6 cellular contexts compared by ENCODE assay signal in the genomic region with DNA sequence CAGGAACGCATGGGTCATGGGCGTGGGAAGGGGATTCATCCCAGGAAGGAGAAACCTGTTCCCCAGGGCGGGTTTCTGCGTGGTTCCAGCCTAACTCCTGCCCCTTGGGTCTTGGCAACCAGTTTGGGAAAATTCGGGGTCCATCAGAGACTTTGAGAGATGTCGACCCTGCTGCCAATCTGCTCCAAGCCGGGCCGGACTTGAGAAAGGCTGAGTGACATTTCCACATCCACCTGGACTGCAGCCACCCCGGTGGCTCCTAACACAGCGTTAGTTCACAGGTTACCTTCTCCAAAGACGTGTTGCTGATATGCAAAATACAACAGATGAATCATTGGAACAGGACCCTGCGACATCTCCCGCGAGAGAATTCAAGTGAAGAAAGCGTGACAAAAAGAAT.
"Had no signal": no experiment of that assay in that cellular context is flagged by ENCODE, and none has a peak within 500 bp of the region (broad histone marks: within the 10 kb centered on the region; RNA-seq: fewer than 3 reads in every experiment).

No MANE protein-coding gene starts in this region.

- DNase-seq: H9, HCEC 1CT, IMR-90, KG1 had no signal

- H2AFZ ChIP-seq: GM23338 had no signal

- H3K4me2 ChIP-seq: GM23338 had no signal

- H3K4me3 ChIP-seq: GM23338, K562 had no signal

- H3K27ac Mint-ChIP-seq: GM23338 had no signal

- ATAC-seq: GM23338, K562 had no signal

- H3K4me1 Mint-ChIP-seq: GM23338 had no signal

- H3K4me3 Mint-ChIP-seq: GM23338, H9 had no signal

- H3K9me3 Mint-ChIP-seq: GM23338 had no signal
